In genomic region chr6:90027004-90027403, GRCh38 we compare ENCODE assay signal across 13 cellular contexts.
"Had no signal": no experiment of that assay in that cellular context is flagged by ENCODE, and none has a peak within 500 bp of the region (broad histone marks: within the 10 kb centered on the region; RNA-seq: fewer than 3 reads in every experiment).

No MANE protein-coding gene starts in this region.

- H2AFZ ChIP-seq: neural progenitor cell had no signal

- H3K36me3 ChIP-seq: heart left ventricle, neural progenitor cell, right lobe of liver had no signal

- H3K27ac Mint-ChIP-seq: effector memory CD8-positive, alpha-beta T cell; neural progenitor cell had no signal

- H3K4me1 ChIP-seq: neural progenitor cell, right lobe of liver had no signal

- H3K27me3 Mint-ChIP-seq: effector memory CD8-positive, alpha-beta T cell had no signal

- H3K9me3 Mint-ChIP-seq: effector memory CD8-positive, alpha-beta T cell had no signal

- H3K9me3 ChIP-seq: heart left ventricle, right lobe of liver had no signal

- H3K4me2 ChIP-seq: neural progenitor cell had no signal

- H3K9ac ChIP-seq: neural progenitor cell had no signal

- H3K27me3 ChIP-seq: heart left ventricle, neural progenitor cell, right lobe of liver had no signal

- H3K4me3 ChIP-seq: heart left ventricle, lung, neural progenitor cell, right lobe of liver, SK-N-MC had no signal

- DNase-seq: activated CD4-positive, CD25-positive, alpha-beta regulatory T cell treated with anti-CD3 and anti-CD28 coated beads, Interleukin-2, amount 50 U/mL, for 72 hours; activated CD8-positive, alpha-beta memory T cell treated with anti-CD3 and anti-CD28 coated beads for 24 hours; activated effector memory CD4-positive, alpha-beta T cell treated with Interleukin-2 at 50 U/mL for 16 hours; dermis blood vessel endothelial cell; effector memory CD8-positive, alpha-beta T cell; foreskin melanocyte; heart left ventricle; left cardiac atrium; midbrain; right lobe of liver had no signal

- ATAC-seq: effector memory CD8-positive, alpha-beta T cell; heart left ventricle; left cardiac atrium; right lobe of liver had no signal

- H3K27ac ChIP-seq: heart left ventricle, neural progenitor cell, right lobe of liver, SK-N-MC had no signal

- H3K4me3 Mint-ChIP-seq: effector memory CD8-positive, alpha-beta T cell; neural progenitor cell had no signal
